In the genomic region with DNA sequence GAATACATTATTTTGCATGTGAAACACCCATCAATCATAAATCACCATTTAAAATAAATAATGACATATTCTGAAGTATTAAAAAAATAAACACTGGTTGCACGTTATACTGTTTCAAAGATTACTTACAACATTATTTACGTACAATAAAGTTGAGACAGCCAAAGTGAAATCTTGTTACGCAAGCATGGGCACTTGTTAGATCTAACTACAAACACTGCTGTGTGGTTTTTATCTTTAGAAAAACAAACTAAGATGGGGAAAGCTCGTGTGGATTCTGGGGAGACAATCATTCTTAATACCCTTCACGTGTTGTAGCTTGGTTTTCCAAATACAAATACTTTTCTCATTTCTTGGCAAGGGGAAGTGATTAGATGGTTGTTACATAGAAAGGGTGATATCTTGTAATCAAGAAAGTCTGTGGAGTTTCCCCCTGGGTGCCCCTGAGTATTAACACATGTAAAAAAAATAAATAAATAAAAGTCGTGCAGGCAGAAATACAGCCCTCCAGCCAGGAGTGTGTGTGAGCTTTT, we compare ENCODE assay signal across 1 cellular context.
TF ChIP-seq lines count a peak whose summit lies in the region.

No MANE protein-coding gene starts in this region.

TF ChIP-seq in HEK293, 187 proteins besides CTCF, POLR2A, EP300 and RAD21 (continued from another document and continues in another):
- TF ChIP-seq, protein P1, sequence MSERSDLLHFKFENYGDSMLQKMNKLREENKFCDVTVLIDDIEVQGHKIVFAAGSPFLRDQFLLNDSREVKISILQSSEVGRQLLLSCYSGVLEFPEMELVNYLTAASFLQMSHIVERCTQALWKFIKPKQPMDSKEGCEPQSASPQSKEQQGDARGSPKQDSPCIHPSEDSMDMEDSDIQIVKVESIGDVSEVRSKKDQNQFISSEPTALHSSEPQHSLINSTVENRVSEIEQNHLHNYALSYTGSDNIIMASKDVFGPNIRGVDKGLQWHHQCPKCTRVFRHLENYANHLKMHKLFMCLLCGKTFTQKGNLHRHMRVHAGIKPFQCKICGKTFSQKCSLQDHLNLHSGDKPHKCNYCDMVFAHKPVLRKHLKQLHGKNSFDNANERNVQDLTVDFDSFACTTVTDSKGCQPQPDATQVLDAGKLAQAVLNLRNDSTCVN (tag by site-specific recombination; optimal IDR thresholded peaks at IDR 0.05), result no peak
- TF ChIP-seq ZNF324 (tag by site-specific recombination; IDR thresholded peaks at IDR 0.05) (peak; percentile 65; the same call in 1 of the 2 replicates), ZBTB8A (tag by site-specific recombination; IDR thresholded peaks at IDR 0.05) (peak; percentile 29), IKZF3 (tag by site-specific recombination; IDR thresholded peaks at IDR 0.05) (peak; percentile 75), ZNF24 (tag by site-specific recombination; IDR thresholded peaks at IDR 0.05) (peak; percentile 91), ZNF391 (tag by site-specific recombination; IDR thresholded peaks at IDR 0.05; ENCODE audit: borderline replicate concordance, low read depth) (peak; percentile 92; the same call in 1 of the 2 replicates), KLF1 (tag by site-specific recombination; IDR thresholded peaks at IDR 0.05) (peak; percentile 29; the same call in 1 of the 2 replicates), ZNF530 (tag by site-specific recombination; IDR thresholded peaks at IDR 0.05; ENCODE audit: low read depth) (no peak), ZNF629 (tag by site-specific recombination; IDR thresholded peaks at IDR 0.05) (peak; percentile 94), TCF7L2 (IDR thresholded peaks at IDR 0.05; ENCODE audit: borderline replicate concordance, low read depth, low read length) (peak; percentile 93), ZSCAN30 (tag by site-specific recombination; IDR thresholded peaks at IDR 0.05) (peak; percentile 2; the same call in 1 of the 2 replicates), ZBTB48 (tag by site-specific recombination; IDR thresholded peaks at IDR 0.05) (peak; percentile 1; the same call in 1 of the 2 replicates), ZNF157 (tag by site-specific recombination; IDR thresholded peaks at IDR 0.05) (no peak), GFI1B (tag by site-specific recombination; IDR thresholded peaks at IDR 0.05) (peak; percentile 95), ZNF266 (tag by site-specific recombination; IDR thresholded peaks at IDR 0.05; ENCODE audit: low read depth) (no peak), ZNF10 (tag by site-specific recombination; IDR thresholded peaks at IDR 0.05) (peak; percentile 50; the same call in 1 of the 2 replicates), ZNF175 (tag by site-specific recombination; IDR thresholded peaks at IDR 0.05) (no peak), SP2 (tag by site-specific recombination; IDR thresholded peaks at IDR 0.05) (peak; percentile 11; the same call in 1 of the 2 replicates), BCL11A (tag by site-specific recombination; IDR thresholded peaks at IDR 0.05; ENCODE audit: low read depth) (0 out of 2 replicates have a peak, but pooled peaks have one; percentile 59), ZBTB17 (tag by site-specific recombination; IDR thresholded peaks at IDR 0.05) (peak; percentile 74), ZFP41 (tag by site-specific recombination; IDR thresholded peaks at IDR 0.05; ENCODE audit: borderline replicate concordance) (no peak), ZNF184 (tag by site-specific recombination; IDR thresholded peaks at IDR 0.05) (0 out of 2 replicates have a peak, but pooled peaks have one; percentile 32), ZNF776 (tag by site-specific recombination; IDR thresholded peaks at IDR 0.05; ENCODE audit: borderline replicate concordance) (peak; percentile 79; the same call in 1 of the 2 replicates), ZXDB (tag by site-specific recombination; IDR thresholded peaks at IDR 0.05) (peak; percentile 98), ZNF155 (tag by site-specific recombination; IDR thresholded peaks at IDR 0.05) (no peak), EGR2 (tag by site-specific recombination; IDR thresholded peaks at IDR 0.05; ENCODE audit: low read depth) (no peak), ZBTB21 (tag by site-specific recombination; IDR thresholded peaks at IDR 0.05) (no peak), ZNF76 (tag by site-specific recombination; IDR thresholded peaks at IDR 0.05; ENCODE audit: borderline replicate concordance, low read depth) (peak; percentile 39; the same call in 1 of the 2 replicates), ZIC2 (tag by site-specific recombination; IDR thresholded peaks at IDR 0.05) (peak; percentile 37), ZFP69B (tag by site-specific recombination; IDR thresholded peaks at IDR 0.05) (0 out of 2 replicates have a peak, but pooled peaks have one; percentile 35), ZNF366 (tag by site-specific recombination; conservative IDR thresholded peaks at IDR 0.05) (peak; percentile 96), ZNF777 (tag by site-specific recombination; IDR thresholded peaks at IDR 0.05; ENCODE audit: borderline replicate concordance) (no peak), ZNF292 (tag by site-specific recombination; IDR thresholded peaks at IDR 0.05; ENCODE audit: borderline replicate concordance, low read depth) (no peak), ZNF16 (tag by site-specific recombination; IDR thresholded peaks at IDR 0.05; ENCODE audit: low read depth) (no peak), GLIS1 (tag by site-specific recombination; IDR thresholded peaks at IDR 0.05) (peak; percentile 72), ZFHX2 (tag by site-specific recombination; conservative IDR thresholded peaks at IDR 0.05) (no peak), ZNF664 (tag by site-specific recombination; IDR thresholded peaks at IDR 0.05) (0 out of 2 replicates have a peak, but pooled peaks have one; percentile 13), ZNF558 (tag by site-specific recombination; IDR thresholded peaks at IDR 0.05) (peak; percentile 55), ZNF624 (tag by site-specific recombination; IDR thresholded peaks at IDR 0.05) (no peak)
- TF ChIP-seq, protein P2, sequence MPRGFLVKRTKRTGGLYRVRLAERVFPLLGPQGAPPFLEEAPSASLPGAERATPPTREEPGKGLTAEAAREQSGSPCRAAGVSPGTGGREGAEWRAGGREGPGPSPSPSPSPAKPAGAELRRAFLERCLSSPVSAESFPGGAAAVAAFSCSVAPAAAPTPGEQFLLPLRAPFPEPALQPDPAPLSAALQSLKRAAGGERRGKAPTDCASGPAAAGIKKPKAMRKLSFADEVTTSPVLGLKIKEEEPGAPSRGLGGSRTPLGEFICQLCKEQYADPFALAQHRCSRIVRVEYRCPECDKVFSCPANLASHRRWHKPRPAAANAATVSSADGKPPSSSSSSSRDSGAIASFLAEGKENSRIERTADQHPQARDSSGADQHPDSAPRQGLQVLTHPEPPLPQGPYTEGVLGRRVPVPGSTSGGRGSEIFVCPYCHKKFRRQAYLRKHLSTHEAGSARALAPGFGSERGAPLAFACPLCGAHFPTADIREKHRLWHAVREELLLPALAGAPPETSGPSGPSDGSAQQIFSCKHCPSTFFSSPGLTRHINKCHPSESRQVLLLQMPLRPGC (tag by site-specific recombination; IDR thresholded peaks at IDR 0.05), result peak; percentile 95; the same call in 1 of the 2 replicates
- TF ChIP-seq, protein P3, sequence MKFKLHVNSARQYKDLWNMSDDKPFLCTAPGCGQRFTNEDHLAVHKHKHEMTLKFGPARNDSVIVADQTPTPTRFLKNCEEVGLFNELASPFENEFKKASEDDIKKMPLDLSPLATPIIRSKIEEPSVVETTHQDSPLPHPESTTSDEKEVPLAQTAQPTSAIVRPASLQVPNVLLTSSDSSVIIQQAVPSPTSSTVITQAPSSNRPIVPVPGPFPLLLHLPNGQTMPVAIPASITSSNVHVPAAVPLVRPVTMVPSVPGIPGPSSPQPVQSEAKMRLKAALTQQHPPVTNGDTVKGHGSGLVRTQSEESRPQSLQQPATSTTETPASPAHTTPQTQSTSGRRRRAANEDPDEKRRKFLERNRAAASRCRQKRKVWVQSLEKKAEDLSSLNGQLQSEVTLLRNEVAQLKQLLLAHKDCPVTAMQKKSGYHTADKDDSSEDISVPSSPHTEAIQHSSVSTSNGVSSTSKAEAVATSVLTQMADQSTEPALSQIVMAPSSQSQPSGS (tag by site-specific recombination; IDR thresholded peaks at IDR 0.05; ENCODE audit: low read depth), result peak; percentile 62; the same call in 1 of the 2 replicates
- TF ChIP-seq, protein P4, sequence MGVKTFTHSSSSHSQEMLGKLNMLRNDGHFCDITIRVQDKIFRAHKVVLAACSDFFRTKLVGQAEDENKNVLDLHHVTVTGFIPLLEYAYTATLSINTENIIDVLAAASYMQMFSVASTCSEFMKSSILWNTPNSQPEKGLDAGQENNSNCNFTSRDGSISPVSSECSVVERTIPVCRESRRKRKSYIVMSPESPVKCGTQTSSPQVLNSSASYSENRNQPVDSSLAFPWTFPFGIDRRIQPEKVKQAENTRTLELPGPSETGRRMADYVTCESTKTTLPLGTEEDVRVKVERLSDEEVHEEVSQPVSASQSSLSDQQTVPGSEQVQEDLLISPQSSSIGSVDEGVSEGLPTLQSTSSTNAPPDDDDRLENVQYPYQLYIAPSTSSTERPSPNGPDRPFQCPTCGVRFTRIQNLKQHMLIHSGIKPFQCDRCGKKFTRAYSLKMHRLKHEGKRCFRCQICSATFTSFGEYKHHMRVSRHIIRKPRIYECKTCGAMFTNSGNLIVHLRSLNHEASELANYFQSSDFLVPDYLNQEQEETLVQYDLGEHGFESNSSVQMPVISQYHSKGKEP (tag by site-specific recombination; IDR thresholded peaks at IDR 0.05), result peak; percentile 60; the same call in 1 of the 2 replicates
- TF ChIP-seq, protein P5, sequence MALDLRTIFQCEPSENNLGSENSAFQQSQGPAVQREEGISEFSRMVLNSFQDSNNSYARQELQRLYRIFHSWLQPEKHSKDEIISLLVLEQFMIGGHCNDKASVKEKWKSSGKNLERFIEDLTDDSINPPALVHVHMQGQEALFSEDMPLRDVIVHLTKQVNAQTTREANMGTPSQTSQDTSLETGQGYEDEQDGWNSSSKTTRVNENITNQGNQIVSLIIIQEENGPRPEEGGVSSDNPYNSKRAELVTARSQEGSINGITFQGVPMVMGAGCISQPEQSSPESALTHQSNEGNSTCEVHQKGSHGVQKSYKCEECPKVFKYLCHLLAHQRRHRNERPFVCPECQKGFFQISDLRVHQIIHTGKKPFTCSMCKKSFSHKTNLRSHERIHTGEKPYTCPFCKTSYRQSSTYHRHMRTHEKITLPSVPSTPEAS (tag by site-specific recombination; IDR thresholded peaks at IDR 0.05), result peak; percentile 43
- TF ChIP-seq, protein P6, sequence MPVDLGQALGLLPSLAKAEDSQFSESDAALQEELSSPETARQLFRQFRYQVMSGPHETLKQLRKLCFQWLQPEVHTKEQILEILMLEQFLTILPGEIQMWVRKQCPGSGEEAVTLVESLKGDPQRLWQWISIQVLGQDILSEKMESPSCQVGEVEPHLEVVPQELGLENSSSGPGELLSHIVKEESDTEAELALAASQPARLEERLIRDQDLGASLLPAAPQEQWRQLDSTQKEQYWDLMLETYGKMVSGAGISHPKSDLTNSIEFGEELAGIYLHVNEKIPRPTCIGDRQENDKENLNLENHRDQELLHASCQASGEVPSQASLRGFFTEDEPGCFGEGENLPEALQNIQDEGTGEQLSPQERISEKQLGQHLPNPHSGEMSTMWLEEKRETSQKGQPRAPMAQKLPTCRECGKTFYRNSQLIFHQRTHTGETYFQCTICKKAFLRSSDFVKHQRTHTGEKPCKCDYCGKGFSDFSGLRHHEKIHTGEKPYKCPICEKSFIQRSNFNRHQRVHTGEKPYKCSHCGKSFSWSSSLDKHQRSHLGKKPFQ (tag by site-specific recombination; IDR thresholded peaks at IDR 0.05), result no peak
- TF ChIP-seq, protein P7, sequence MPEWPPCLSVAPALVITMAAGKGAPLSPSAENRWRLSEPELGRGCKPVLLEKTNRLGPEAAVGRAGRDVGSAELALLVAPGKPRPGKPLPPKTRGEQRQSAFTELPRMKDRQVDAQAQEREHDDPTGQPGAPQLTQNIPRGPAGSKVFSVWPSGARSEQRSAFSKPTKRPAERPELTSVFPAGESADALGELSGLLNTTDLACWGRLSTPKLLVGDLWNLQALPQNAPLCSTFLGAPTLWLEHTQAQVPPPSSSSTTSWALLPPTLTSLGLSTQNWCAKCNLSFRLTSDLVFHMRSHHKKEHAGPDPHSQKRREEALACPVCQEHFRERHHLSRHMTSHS (tag by site-specific recombination; IDR thresholded peaks at IDR 0.05), result peak; percentile 83
- TF ChIP-seq, protein P8, sequence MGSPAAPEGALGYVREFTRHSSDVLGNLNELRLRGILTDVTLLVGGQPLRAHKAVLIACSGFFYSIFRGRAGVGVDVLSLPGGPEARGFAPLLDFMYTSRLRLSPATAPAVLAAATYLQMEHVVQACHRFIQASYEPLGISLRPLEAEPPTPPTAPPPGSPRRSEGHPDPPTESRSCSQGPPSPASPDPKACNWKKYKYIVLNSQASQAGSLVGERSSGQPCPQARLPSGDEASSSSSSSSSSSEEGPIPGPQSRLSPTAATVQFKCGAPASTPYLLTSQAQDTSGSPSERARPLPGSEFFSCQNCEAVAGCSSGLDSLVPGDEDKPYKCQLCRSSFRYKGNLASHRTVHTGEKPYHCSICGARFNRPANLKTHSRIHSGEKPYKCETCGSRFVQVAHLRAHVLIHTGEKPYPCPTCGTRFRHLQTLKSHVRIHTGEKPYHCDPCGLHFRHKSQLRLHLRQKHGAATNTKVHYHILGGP (tag by site-specific recombination; IDR thresholded peaks at IDR 0.05), result peak; percentile 89
- TF ChIP-seq, protein P9, sequence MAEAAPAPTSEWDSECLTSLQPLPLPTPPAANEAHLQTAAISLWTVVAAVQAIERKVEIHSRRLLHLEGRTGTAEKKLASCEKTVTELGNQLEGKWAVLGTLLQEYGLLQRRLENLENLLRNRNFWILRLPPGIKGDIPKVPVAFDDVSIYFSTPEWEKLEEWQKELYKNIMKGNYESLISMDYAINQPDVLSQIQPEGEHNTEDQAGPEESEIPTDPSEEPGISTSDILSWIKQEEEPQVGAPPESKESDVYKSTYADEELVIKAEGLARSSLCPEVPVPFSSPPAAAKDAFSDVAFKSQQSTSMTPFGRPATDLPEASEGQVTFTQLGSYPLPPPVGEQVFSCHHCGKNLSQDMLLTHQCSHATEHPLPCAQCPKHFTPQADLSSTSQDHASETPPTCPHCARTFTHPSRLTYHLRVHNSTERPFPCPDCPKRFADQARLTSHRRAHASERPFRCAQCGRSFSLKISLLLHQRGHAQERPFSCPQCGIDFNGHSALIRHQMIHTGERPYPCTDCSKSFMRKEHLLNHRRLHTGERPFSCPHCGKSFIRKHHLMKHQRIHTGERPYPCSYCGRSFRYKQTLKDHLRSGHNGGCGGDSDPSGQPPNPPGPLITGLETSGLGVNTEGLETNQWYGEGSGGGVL (tag by site-specific recombination; IDR thresholded peaks at IDR 0.05), result peak; percentile 52
- TF ChIP-seq, protein P10, sequence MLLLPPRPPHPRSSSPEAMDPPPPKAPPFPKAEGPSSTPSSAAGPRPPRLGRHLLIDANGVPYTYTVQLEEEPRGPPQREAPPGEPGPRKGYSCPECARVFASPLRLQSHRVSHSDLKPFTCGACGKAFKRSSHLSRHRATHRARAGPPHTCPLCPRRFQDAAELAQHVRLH (tag by site-specific recombination; IDR thresholded peaks at IDR 0.05), result peak; percentile 85
- TF ChIP-seq, protein P11, sequence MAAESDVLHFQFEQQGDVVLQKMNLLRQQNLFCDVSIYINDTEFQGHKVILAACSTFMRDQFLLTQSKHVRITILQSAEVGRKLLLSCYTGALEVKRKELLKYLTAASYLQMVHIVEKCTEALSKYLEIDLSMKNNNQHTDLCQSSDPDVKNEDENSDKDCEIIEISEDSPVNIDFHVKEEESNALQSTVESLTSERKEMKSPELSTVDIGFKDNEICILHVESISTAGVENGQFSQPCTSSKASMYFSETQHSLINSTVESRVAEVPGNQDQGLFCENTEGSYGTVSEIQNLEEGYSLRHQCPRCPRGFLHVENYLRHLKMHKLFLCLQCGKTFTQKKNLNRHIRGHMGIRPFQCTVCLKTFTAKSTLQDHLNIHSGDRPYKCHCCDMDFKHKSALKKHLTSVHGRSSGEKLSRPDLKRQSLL (tag by site-specific recombination; IDR thresholded peaks at IDR 0.05), result no peak
